23 cellular contexts compared by ENCODE assay signal in genomic region chr5:74375271-74375670, GRCh38.
"Had no signal": no experiment of that assay in that cellular context is flagged by ENCODE, and none has a peak within 500 bp of the region (broad histone marks: within the 10 kb centered on the region; RNA-seq: fewer than 3 reads in every experiment).

No MANE protein-coding gene starts in this region.

- H3K36me3 ChIP-seq: breast epithelium, gastrocnemius medialis, pancreas, transverse colon had no signal

- ATAC-seq: activated naive CD4-positive, alpha-beta T cell treated with anti-CD3 and anti-CD28 coated beads, Interleukin-2, amount 50 U/mL, for 72 hours; gastrocnemius medialis; naive thymus-derived CD4-positive, alpha-beta T cell; pancreas; psoas muscle; WTC11 had no signal

- H3K4me3 ChIP-seq: breast epithelium, gastrocnemius medialis, pancreas, psoas muscle, testis, transverse colon had no signal

- H3K9me3 ChIP-seq: breast epithelium, gastrocnemius medialis, pancreas, psoas muscle, testis, transverse colon had no signal

- H3K27ac ChIP-seq: breast epithelium, gastrocnemius medialis, pancreas, psoas muscle, testis, transverse colon had no signal

- H3K4me1 ChIP-seq: breast epithelium, pancreas, testis had no signal

- DNase-seq: activated CD4-positive, alpha-beta memory T cell treated with anti-CD3 and anti-CD28 coated beads, Interleukin-2, amount 10 ng/mL, durations not matched to agents 7 days and 5 days; activated CD4-positive, alpha-beta T cell treated with anti-CD3 and anti-CD28 coated beads for 1 hour; activated CD4-positive, alpha-beta T cell treated with anti-CD3 and anti-CD28 coated beads, Interleukin-2, amount 10 ng/mL, durations not matched to agents 7 days and 5 days; activated naive CD4-positive, alpha-beta T cell; activated T-cell treated with anti-CD3 and anti-CD28 coated beads, Interleukin-2, amount 50 U/mL, for 48 hours; dermis blood vessel endothelial cell; effector CD8-positive, alpha-beta T cell; gastrocnemius medialis; glutamatergic neuron; kidney; nucleus accumbens; pancreas; psoas muscle; stimulated activated CD4-positive, alpha-beta T cell treated with anti-CD3 and anti-CD28 coated beads, Interleukin-15, amount 100 ng/mL, for 24 hours; stimulated activated CD4-positive, alpha-beta T cell treated with anti-CD3 and anti-CD28 coated beads, Interleukin-2, amount 100 ng/mL, for 24 hours; testis; transverse colon had no signal

- FAIRE-seq: endometrium, kidney, pancreas, urothelium cell line had no signal

- H3K27me3 ChIP-seq: breast epithelium, gastrocnemius medialis, pancreas, testis, transverse colon had no signal
